Comparison of ENCODE assay signal across 9 cellular contexts in the genomic region with DNA sequence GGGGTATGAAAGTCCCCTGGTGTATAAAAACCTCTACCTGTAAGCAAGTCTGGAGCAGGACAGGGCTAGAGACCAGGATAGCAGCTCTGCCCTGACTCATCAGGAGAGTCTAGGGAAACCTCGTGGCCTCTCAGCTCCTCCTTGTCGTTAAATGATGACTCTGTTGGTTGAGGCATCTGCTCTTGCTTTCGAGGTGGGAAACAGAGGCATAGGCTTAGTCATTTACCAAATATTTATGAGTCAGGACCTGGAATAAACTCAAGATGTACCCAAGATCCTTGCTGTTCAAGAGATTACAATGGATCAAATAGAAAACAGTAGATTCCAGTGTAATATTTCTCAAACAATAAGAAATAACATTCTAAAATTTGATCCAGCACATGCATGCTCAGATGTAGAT. TPM values are rescaled to one million over a fixed set of nuclear protein-coding genes. Genes with fewer than 3 reads are reported as not detected.
DNase-seq lines count a peak whose midpoint lies in the region; ATAC-seq and TF ChIP-seq lines count a peak whose summit lies in the region.
"Had no signal": no experiment of that assay in that cellular context is flagged by ENCODE, and none has a peak within 500 bp of the region (broad histone marks: within the 10 kb centered on the region; RNA-seq: fewer than 3 reads in every experiment).

No MANE protein-coding gene starts in this region.

- CTCF ChIA-PET in Calu3 (lab: Charles Lee) (interaction anchor here (1.4 to 1.6 kb wide), 2 partner anchors 12 to 49 kb away, joined by 3 to 5 read pairs; no protein-coding TSS in a partner anchor), T-cell (lab: Charles Lee) (no interaction called here)

- DNase-seq in Calu3: peak; percentile 59
- peak; percentile 54 for DNase-seq in NB4 (ENCODE audit: low read depth)
- DNase-seq in pons (ENCODE audit: low spot score): peak; percentile 32
- DNase-seq in superior temporal gyrus (ENCODE audit: extremely low spot score): no peak
- no peak for DNase-seq in T-cell
- no peak for DNase-seq in NCI-H748 treated with DMSO at 0.1 percent for 48 hours (lab: John Stamatoyannopoulos, UW)

- POLR2A ChIA-PET in T-cell (lab: Charles Lee): no interaction called here

- TF ChIP-seq CTCF in Calu3 (IDR thresholded peaks at IDR 0.05; ENCODE audit: unreplicated experiment) (no peak), NB4 (IDR thresholded peaks at IDR 0.05; ENCODE audit: low read depth, low read length) (no peak)

- no peak for TF ChIP-seq POLR2A in NB4 (IDR thresholded peaks at IDR 0.05; ENCODE audit: extremely low read depth, insufficient read length)

- intact Hi-C loops in Calu3 (cut with micrococcal nuclease; ENCODE audit: unreplicated experiment): no loop called here
- intact Hi-C loops in dendritic cell treated with granulocyte-macrophage colony-stimulating factor and Interleukin-4, amounts not matched to agents 40 ng/mL and 50 ng/mL, for 4 days (cut with micrococcal nuclease): no loop called here

- H3K9me3 Mint-ChIP-seq in Calu3 (ENCODE audit: low read depth, unreplicated experiment) (no peaks in the 10 kb centered on the region), T-cell (peaks cover 3 to 5% (median 4%) of the 10 kb centered on the region in 3 donors)
- peaks cover 8% of the 10 kb centered on the region for H3K9me3 Mint-ChIP-seq in dendritic cell treated with granulocyte-macrophage colony-stimulating factor and Interleukin-4, amounts not matched to agents 40 ng/mL and 50 ng/mL, for 4 days

- H3K4me1 Mint-ChIP-seq in Calu3 (ENCODE audit: low read depth, unreplicated experiment) (peaks cover 42% of the 10 kb centered on the region), T-cell (peaks cover 55 to 69% (median 63%) of the 10 kb centered on the region in 3 donors)
- peaks cover 67% of the 10 kb centered on the region for H3K4me1 Mint-ChIP-seq in dendritic cell treated with granulocyte-macrophage colony-stimulating factor and Interleukin-4, amounts not matched to agents 40 ng/mL and 50 ng/mL, for 4 days (ENCODE audit: low read depth)

- H3K4me3 Mint-ChIP-seq in Calu3 (ENCODE audit: low read depth, unreplicated experiment) (no peak overlapping the region), T-cell (no peak overlapping the region)
- no peak overlapping the region for H3K4me3 Mint-ChIP-seq in dendritic cell treated with granulocyte-macrophage colony-stimulating factor and Interleukin-4, amounts not matched to agents 40 ng/mL and 50 ng/mL, for 4 days

- no peak for ATAC-seq in HG02798 (IDR thresholded peaks at IDR 0.05; ENCODE audit: poor library complexity, unreplicated experiment)
- no peak for ATAC-seq in T-cell (replicated peaks in 1 of 4)

- no peak overlapping the region for H3K4me3 ChIP-seq in NB4 (ENCODE audit: low read depth, low read length)
- H3K4me3 ChIP-seq: cardiac muscle cell had no signal

- H3K27ac Mint-ChIP-seq in Calu3 (ENCODE audit: unreplicated experiment) (no peak overlapping the region), T-cell (no peak overlapping the region)
- peak overlapping the region; percentile 94 for H3K27ac Mint-ChIP-seq in dendritic cell treated with granulocyte-macrophage colony-stimulating factor and Interleukin-4, amounts not matched to agents 40 ng/mL and 50 ng/mL, for 4 days

- H3K27me3 Mint-ChIP-seq in Calu3 (ENCODE audit: unreplicated experiment) (no peaks in the 10 kb centered on the region), T-cell (no peaks in the 10 kb centered on the region)
- no peaks in the 10 kb centered on the region for H3K27me3 Mint-ChIP-seq in dendritic cell treated with granulocyte-macrophage colony-stimulating factor and Interleukin-4, amounts not matched to agents 40 ng/mL and 50 ng/mL, for 4 days

- peaks cover 6% of the 10 kb centered on the region for H3K36me3 Mint-ChIP-seq in Calu3 (ENCODE audit: insufficient read depth, unreplicated experiment)
- peaks cover 54% of the 10 kb centered on the region for H3K36me3 Mint-ChIP-seq in dendritic cell treated with granulocyte-macrophage colony-stimulating factor and Interleukin-4, amounts not matched to agents 40 ng/mL and 50 ng/mL, for 4 days (ENCODE audit: low read depth)
- H3K36me3 Mint-ChIP-seq in T-cell: peaks cover 47% of the 10 kb centered on the region

- BruUV-seq in Calu3 (replicated peaks; lab: Mats Ljungman, UMichigan): no TSS peak

RNA-seq across cellular contexts. Expression of gene MANBAL, which starts 5.5 kb away (rescaled TPM):
- total RNA-seq in Calu3 (2022) (77.0 and 77.2 TPM in 2 replicates), T-cell (10 to 100 TPM in 3 of 5 donors, 1 to 10 TPM in 2; 5.8 to 12.6 (median 11.7) TPM)

RNA-seq across cellular contexts. Expression of gene GHRH, which starts 33.4 kb away (rescaled TPM):
- total RNA-seq in Calu3 (2022): not detected in 2 replicates
- not detected for total RNA-seq in T-cell

RNA-seq across cellular contexts. Expression of gene SRC, which starts 50.9 kb away (rescaled TPM):
- total RNA-seq in Calu3 (2022) (185 and 203 TPM in 2 replicates), T-cell (1 to 10 TPM; 1.4 to 4.5 (median 2.0) TPM)

Comparison
In these comparisons a context has a peak if more than half of its experiments do, and no peak if none do; other contexts are left out.
1. DNase-seq: peak in Calu3 (single experiment), NB4 (single experiment) and pons (single experiment); none in superior temporal gyrus (single experiment), T-cell (0 of 34) and NCI-H748 treated with DMSO at 0.1 percent for 48 hours (single experiment).
2. RNA of gene SRC, which starts 50.9 kb away (total RNA-seq): 185 to 203 TPM in Calu3; 1.4 to 4.5 TPM in T-cell; every median in the first group is over 10 times any median in the second.